In genomic region chr21:46639489-46640386, GRCh38 we compare ENCODE assay signal across 1 cellular context.
TF ChIP-seq lines count a peak whose summit lies in the region.

No MANE protein-coding gene starts in this region.

TF ChIP-seq in liver, 16 proteins besides CTCF, POLR2A, EP300 and RAD21 (continued from another document):
- TF ChIP-seq ATF3 (IDR thresholded peaks at IDR 0.05) = no peak
